Comparison of ENCODE assay signal across 10 cellular contexts in genomic region chr10:4051408-4052151, GRCh38.
DNase-seq lines count a peak whose midpoint lies in the region; ATAC-seq, FAIRE-seq and TF ChIP-seq lines count a peak whose summit lies in the region.
"Had no signal": no experiment of that assay in that cellular context is flagged by ENCODE, and none has a peak within 500 bp of the region (broad histone marks: within the 10 kb centered on the region; RNA-seq: fewer than 3 reads in every experiment).

No MANE protein-coding gene starts in this region.

- DNase-seq in PC-3 (no peak), dermis blood vessel endothelial cell (peak; percentile 40), suprapubic skin (ENCODE audit: low spot score in 2 of 2) (no peak), amniotic stem cell (lab: John Stamatoyannopoulos, UW) (no peak), small intestine (no peak), globus pallidus (ENCODE audit: low spot score) (no peak)
- DNase-seq: DMS79 treated with DMSO at 0.1 percent for 48 hours, immature natural killer cell had no signal

- no peaks in the 10 kb centered on the region for H3F3A ChIP-seq in PC-3 (ENCODE audit: low read length, unreplicated experiment)

- WGBS in suprapubic skin = 55% methylated on average over 13 of the region's 13 CpGs
- 56 to 66% (median 61%) methylated on average over 13 of the region's 13 CpGs for WGBS in small intestine, 3 donors

- H3K36me3 ChIP-seq in PC-3 (ENCODE audit: low read depth, low read length) (no peaks in the 10 kb centered on the region), suprapubic skin (no peaks in the 10 kb centered on the region), small intestine (ENCODE audit: control insufficient read depth in 2 of 2, insufficient read depth in 2 of 2, low read length in 2 of 2) (no peaks in the 10 kb centered on the region)

- no peak for TF ChIP-seq POLR2A in suprapubic skin (IDR thresholded peaks at IDR 0.05)

- ATAC-seq in PC-3 = no peak
- ATAC-seq in GM18511 (IDR thresholded peaks at IDR 0.05; ENCODE audit: unreplicated experiment) = no peak

- H3K4me1 ChIP-seq in PC-3 (ENCODE audit: insufficient read depth, low read length) (no peaks in the 10 kb centered on the region), mononuclear cell (ENCODE audit: insufficient read depth, low read length) (peaks cover 14% of the 10 kb centered on the region), suprapubic skin (peaks cover 10% of the 10 kb centered on the region), small intestine (ENCODE audit: control insufficient read depth in 2 of 2, insufficient read depth in 1 of 2, low read depth in 1 of 2, low read length in 1 of 2) (no peaks in the 10 kb centered on the region)

- no peak for FAIRE-seq in small intestine (lab: Jason Lieb, UNC)

- no TSS peak for BruUV-seq in PC-3 (replicated peaks; lab: Mats Ljungman, UMichigan)

- peak overlapping the region; percentile 46; the same call in 1 of the 2 replicates for H3K4me2 ChIP-seq in PC-3 (ENCODE audit: low read length)

- TF ChIP-seq EP300 in suprapubic skin (IDR thresholded peaks at IDR 0.05) = no peak

- no peak overlapping the region for H3K4me3 ChIP-seq in PC-3 (ENCODE audit: low read length)
- H3K4me3 ChIP-seq in mononuclear cell (ENCODE audit: low read length) = peak overlapping the region; percentile 17
- peak overlapping the region; percentile 32 for H3K4me3 ChIP-seq in suprapubic skin
- no peak overlapping the region for H3K4me3 ChIP-seq in small intestine (ENCODE audit: low read depth in 1 of 2, low read length in 2 of 2)

- H3K9me2 ChIP-seq in PC-3 (replicated peaks; ENCODE audit: low read length) = no peaks in the 10 kb centered on the region

- H2AFZ ChIP-seq in PC-3 (ENCODE audit: low read length) = peak overlapping the region; percentile 55; the same call in 1 of the 2 replicates

- intact Hi-C loops in PC-3 (cut with micrococcal nuclease) = loop anchor here (10.0 kb wide), 1 partner anchor 517 kb away; no protein-coding TSS in a partner anchor

- no peak for TF ChIP-seq CTCF in PC-3 (conservative IDR thresholded peaks at IDR 0.05; ENCODE audit: low read depth, low read length)
- TF ChIP-seq CTCF in suprapubic skin (IDR thresholded peaks at IDR 0.05) = no peak

- no peak overlapping the region for H3K9ac ChIP-seq in PC-3 (ENCODE audit: low read length)

- H3K27me3 ChIP-seq in PC-3 (ENCODE audit: low read length) (no peaks in the 10 kb centered on the region), mononuclear cell (ENCODE audit: insufficient read depth, low read length) (no peaks in the 10 kb centered on the region), suprapubic skin (no peaks in the 10 kb centered on the region), small intestine (ENCODE audit: control insufficient read depth in 2 of 2, insufficient read depth in 2 of 2, low read length in 2 of 2) (no peaks in the 10 kb centered on the region)

- POLR2A ChIA-PET in PC-3 (lab: Charles Lee; ENCODE audit: unreplicated experiment) = no interaction called here

- CTCF ChIA-PET in PC-3 (lab: Charles Lee) = no interaction called here

- no peak overlapping the region for H3K27ac ChIP-seq in PC-3 (ENCODE audit: low read length)
- H3K27ac ChIP-seq in suprapubic skin = peak overlapping the region; percentile 59
- H3K27ac ChIP-seq in small intestine (ENCODE audit: low read depth in 1 of 2, low read length in 1 of 2) = peak overlapping the region in 1 of 2 donors; percentile 80

- no peaks in the 10 kb centered on the region for H3K79me2 ChIP-seq in PC-3 (ENCODE audit: low read length)

- H3K9me3 ChIP-seq in PC-3 (ENCODE audit: low read length) = no peaks in the 10 kb centered on the region
- no peaks in the 10 kb centered on the region for H3K9me3 ChIP-seq in mononuclear cell (ENCODE audit: low read depth, low read length)
- H3K9me3 ChIP-seq in suprapubic skin = no peaks in the 10 kb centered on the region
- no peaks in the 10 kb centered on the region for H3K9me3 ChIP-seq in small intestine (ENCODE audit: control insufficient read depth, low read depth)

- H4K20me1 ChIP-seq in PC-3 (ENCODE audit: low read length) = no peaks in the 10 kb centered on the region

Comparison
In these comparisons a context has a peak if more than half of its experiments do, and no peak if none do; other contexts are left out.
1. H3K4me3 ChIP-seq: peak in mononuclear cell (single experiment) and suprapubic skin (single experiment); none in PC-3 (single experiment) and small intestine (0 of 2).